ENCODE assay signal across 19 cellular contexts in genomic region chr6:42025790-42026311, GRCh38. TPM values are rescaled to one million over a fixed set of nuclear protein-coding genes. Genes with fewer than 3 reads are reported as not detected.
DNase-seq lines count a peak whose midpoint lies in the region; ATAC-seq, FAIRE-seq and TF ChIP-seq lines count a peak whose summit lies in the region.
"Had no signal": no experiment of that assay in that cellular context is flagged by ENCODE, and none has a peak within 500 bp of the region (broad histone marks: within the 10 kb centered on the region; RNA-seq: fewer than 3 reads in every experiment).

No MANE protein-coding gene starts in this region.

- H3K9ac ChIP-seq in GM12878 (ENCODE audit: control insufficient read depth, insufficient read depth, low read length) (0 out of 2 replicates have a peak overlapping the region, but pooled peaks have one; percentile 41), GM23248 (no peak overlapping the region)

- H3K4me3 Mint-ChIP-seq in activated naive CD4-positive, alpha-beta T cell treated with anti-CD3 and anti-CD28 coated beads, Interleukin-2, amount 10 ng/mL, durations not matched to agents 7 days and 5 days: no peak overlapping the region
- H3K4me3 Mint-ChIP-seq: mesothelial cell of epicardium had no signal

- CTCF ChIA-PET in activated naive CD4-positive, alpha-beta T cell treated with anti-CD3 and anti-CD28 coated beads, Interleukin-2, amount 10 ng/mL, durations not matched to agents 7 days and 5 days (lab: Charles Lee): no interaction called here
- CTCF ChIA-PET in GM12878 (lab: Yijun Ruan, JAX): interaction anchor here (0.8 to 2.7 kb wide), 11 partner anchors 14 to 224 kb away, joined by 3 to 12 read pairs (median 4); partner anchors contain the start of genes BYSL and MED20

- peak overlapping the region; percentile 42 for H3K27ac Mint-ChIP-seq in activated naive CD4-positive, alpha-beta T cell treated with anti-CD3 and anti-CD28 coated beads, Interleukin-2, amount 10 ng/mL, durations not matched to agents 7 days and 5 days
- H3K27ac Mint-ChIP-seq: mesothelial cell of epicardium had no signal

- TF ChIP-seq POLR2A in GM12878 (IDR thresholded peaks at IDR 0.05; ENCODE audit: low read depth, low read length): no peak

- H3K4me2 ChIP-seq in GM12878 (ENCODE audit: control insufficient read depth, insufficient read depth) (peak overlapping the region; percentile 92; the same call in 1 of the 2 replicates), GM23248 (ENCODE audit: unreplicated experiment) (no peak overlapping the region)

- H3K36me3 Mint-ChIP-seq in activated naive CD4-positive, alpha-beta T cell treated with anti-CD3 and anti-CD28 coated beads, Interleukin-2, amount 10 ng/mL, durations not matched to agents 7 days and 5 days: peaks cover 75% of the 10 kb centered on the region

- RAD21 ChIA-PET in GM12878 (lab: Charles Lee; ENCODE audit: unreplicated experiment): interaction anchor here (0.6 to 2.0 kb wide), 9 partner anchors 15 to 317 kb away, joined by 3 to 15 read pairs (median 3); partner anchors contain the start of gene CCND3

- H4K20me1 ChIP-seq in GM12878 (ENCODE audit: control insufficient read depth, insufficient read depth): no peaks in the 10 kb centered on the region
- H4K20me1 ChIP-seq in GM23248 (ENCODE audit: insufficient read depth): no peaks in the 10 kb centered on the region

- H2AFZ ChIP-seq in GM12878 (ENCODE audit: control insufficient read depth, low read depth, low read length) (peak overlapping the region; percentile 58), GM23248 (no peak overlapping the region)

- in situ Hi-C loops in GM12878 (cut with MboI) (no loop called here), GM23248 (cut with MboI) (loop anchor here (25.0 kb wide), 2 partner anchors 189 to 664 kb away; no protein-coding TSS in a partner anchor)

- no peaks in the 10 kb centered on the region for H3K27me3 Mint-ChIP-seq in activated naive CD4-positive, alpha-beta T cell treated with anti-CD3 and anti-CD28 coated beads, Interleukin-2, amount 10 ng/mL, durations not matched to agents 7 days and 5 days

- H3K27me3 ChIP-seq in GM12878 (replicated peaks in 1 of 2; ENCODE audit: control insufficient read depth in 2 of 2, insufficient read depth in 2 of 2, low read length in 1 of 2) (no peaks in the 10 kb centered on the region), GM23248 (replicated peaks; ENCODE audit: insufficient read depth) (no peaks in the 10 kb centered on the region)

- H3K9me3 ChIP-seq in GM12878 (replicated peaks; ENCODE audit: control insufficient read depth, insufficient read depth, low read length): no peaks in the 10 kb centered on the region; the same call in 2 of the 3 replicates
- no peaks in the 10 kb centered on the region for H3K9me3 ChIP-seq in GM23248 (ENCODE audit: low read depth)

- H3K36me3 ChIP-seq in GM12878 (ENCODE audit: control insufficient read depth in 2 of 2, insufficient read depth in 2 of 2, low read length in 1 of 2): no peaks in the 10 kb centered on the region
- no peaks in the 10 kb centered on the region for H3K36me3 ChIP-seq in GM23248 (ENCODE audit: low read depth)

- no TSS peak for BruUV-seq in GM12878 (replicated peaks; lab: Mats Ljungman, UMichigan)

- POLR2A ChIA-PET in GM12878 (lab: Charles Lee): interaction anchor here (0.7 to 2.2 kb wide), 5 partner anchors 9 to 92 kb away, joined by 3 to 9 read pairs (median 4); partner anchors contain the start of gene TAF8

- peaks cover 95% of the 10 kb centered on the region for H3K4me1 Mint-ChIP-seq in activated naive CD4-positive, alpha-beta T cell treated with anti-CD3 and anti-CD28 coated beads, Interleukin-2, amount 10 ng/mL, durations not matched to agents 7 days and 5 days

- SMC1A ChIA-PET in GM12878 (lab: Charles Lee; ENCODE audit: uncharacterized antibody, unreplicated experiment): interaction anchor here (0.9 to 2.6 kb wide), 6 partner anchors 14 to 178 kb away, joined by 3 to 11 read pairs (median 6); no protein-coding TSS in a partner anchor

- ATAC-seq in HG03135 (IDR thresholded peaks at IDR 0.05; ENCODE audit: unreplicated experiment) (peak; percentile 32), GM12878 (no peak)
- peak; percentile 3 for ATAC-seq in stimulated activated naive CD8-positive, alpha-beta T cell treated with anti-CD3 and anti-CD28 coated beads, Interleukin-15, Interleukin-2, amounts not matched to agents 100 U/mL and 50 U/mL, for 24 hours

- H3K9me2 ChIP-seq in GM23248 (ENCODE audit: insufficient read depth): no peaks in the 10 kb centered on the region

- TF ChIP-seq RAD21 in GM12878 (IDR thresholded peaks at IDR 0.05; ENCODE audit: insufficient read depth, low read depth, low read length): no peak

- H3K4me3 ChIP-seq in GM12878: no peak overlapping the region
- H3K4me3 ChIP-seq in GM23248: no peak overlapping the region

- 45% methylated on average over 9 of the region's 9 CpGs for WGBS in GM12878 (ENCODE audit: insufficient coverage, insufficient replicate concordance, low lambda C conversion rate, missing lambda C conversion rate)
- whole genome bisulfite sequencing in GM23248 (ENCODE audit: low coverage in 1 of 2, low lambda C conversion rate in 2 of 2, missing lambda C conversion rate in 2 of 2), 2 experiments: 77 to 86% methylated on average over 9 of the region's 9 CpGs

- intact Hi-C loops in GM12878 (cut with micrococcal nuclease; ENCODE audit: unreplicated experiment): loop anchor here (5.0 kb wide), 1 partner anchor 84 kb away; the partner anchor contains the start of gene CCND3

- peaks cover 65% of the 10 kb centered on the region for H3K4me1 ChIP-seq in GM12878 (ENCODE audit: control insufficient read depth, insufficient read depth, low read length)
- no peaks in the 10 kb centered on the region for H3K4me1 ChIP-seq in GM23248 (ENCODE audit: insufficient read depth)

- no peak for TF ChIP-seq EP300 in GM12878 (IDR thresholded peaks at IDR 0.05; ENCODE audit: borderline replicate concordance in 1 of 2, control insufficient read depth in 1 of 2, low read depth in 2 of 2, low read length in 2 of 2)

- TF ChIP-seq CTCF in GM12878 (IDR thresholded peaks at IDR 0.05 in 2 of 3, conservative IDR thresholded peaks at IDR 0.05 in 1 of 3; ENCODE audit: control insufficient read depth in 2 of 3, extremely low read depth in 1 of 3, insufficient read depth in 1 of 3, low read depth in 3 of 3, low read length in 3 of 3): no peak

- H3K27ac ChIP-seq in GM12878 (ENCODE audit: control insufficient read depth, insufficient read depth) (peak overlapping the region; percentile 77), GM23248 (no peak overlapping the region)
- H3K27ac ChIP-seq: RWPE1 had no signal

- H3F3A ChIP-seq in GM23248 (ENCODE audit: insufficient read depth): no peaks in the 10 kb centered on the region

- DNase-seq in activated naive CD4-positive, alpha-beta T cell treated with anti-CD3 and anti-CD28 coated beads, Interleukin-2, amount 10 ng/mL, durations not matched to agents 7 days and 5 days: no peak
- DNase-seq in activated naive CD4-positive, alpha-beta T cell (lab: John Stamatoyannopoulos, UW): no peak
- no peak for DNase-seq in GM12878 (ENCODE audit: low read depth, low spot score)
- DNase-seq in stimulated activated naive CD8-positive, alpha-beta T cell treated with anti-CD3 and anti-CD28 coated beads, Interleukin-15, Interleukin-2, amounts not matched to agents 100 U/mL and 50 U/mL, for 24 hours: no peak
- no peak for DNase-seq in GM23248
- no peak for DNase-seq in NCI-H2107 (lab: John Stamatoyannopoulos, UW)
- DNase-seq in activated CD8-positive, alpha-beta memory T cell treated with anti-CD3 and anti-CD28 coated beads, Interleukin-2, amount 50 U/mL, for 48 hours: no peak
- DNase-seq: DMS53; effector CD4-positive, alpha-beta T cell; NCI-H1417; NCI-H524; retina; stimulated activated CD4-positive, alpha-beta T cell treated with anti-CD3 and anti-CD28 coated beads, Interleukin-4, amount 100 ng/mL, for 1 hour; stimulated activated naive CD4-positive, alpha-beta T cell; T1000 had no signal

- no peak for FAIRE-seq in GM12878 (lab: Jason Lieb, UNC)
- FAIRE-seq: H54 had no signal

- no peaks in the 10 kb centered on the region for H3K9me3 Mint-ChIP-seq in activated naive CD4-positive, alpha-beta T cell treated with anti-CD3 and anti-CD28 coated beads, Interleukin-2, amount 10 ng/mL, durations not matched to agents 7 days and 5 days
- H3K9me3 Mint-ChIP-seq: mesothelial cell of epicardium had no signal

- H3K79me2 ChIP-seq in GM12878 (ENCODE audit: control insufficient read depth, insufficient read depth, low read length) (no peaks in the 10 kb centered on the region; the same call in 1 of the 2 replicates), GM23248 (ENCODE audit: insufficient read depth) (no peaks in the 10 kb centered on the region)

TF ChIP-seq in GM12878, 131 proteins besides CTCF, POLR2A, EP300 and RAD21 (continues in another document):
- no peak for TF ChIP-seq GABPA (IDR thresholded peaks at IDR 0.05; ENCODE audit: low read depth)
- no peak for TF ChIP-seq TBL1XR1 (IDR thresholded peaks at IDR 0.05; ENCODE audit: low read depth, low read length)
- TF ChIP-seq ZNF24 (IDR thresholded peaks at IDR 0.05): peak; percentile 94
- TF ChIP-seq HDAC6 (IDR thresholded peaks at IDR 0.05; ENCODE audit: unreplicated experiment): no peak

RNA-seq across cellular contexts. Expression of gene TAF8, which starts 24.5 kb away (rescaled TPM):
- total RNA-seq in GM12878 (2013; cell fraction: nucleolus; rRNA removed): 64.3 and 67.3 TPM in 2 replicates
- total RNA-seq in GM12878 (2014; rRNA removed) (14.6 and 22.8 TPM in 2 replicates), GM12878 (2014; rRNA removed; fragmentation: Illumina TruSeq; extraction: Trizol) (17.1 and 18.6 TPM in 2 replicates), GM12878 (2021) (24.2 and 26.2 TPM in 2 replicates)
- 7.1 TPM for polyA plus RNA-seq in GM12878 (2011; ENCODE audit: low read depth)
- polyA plus RNA-seq in GM12878 (2011; rRNA removed) (23.2 and 30.9 TPM in 2 replicates), GM12878 (2014; fragmentation: Illumina TruSeq; extraction: Trizol) (11.7 and 21.2 TPM in 2 replicates), GM12878 (2014; fragmentation: Nextera tagmentation; extraction: Ambion mirVana) (10 to 100 TPM; 17.5 to 25.5 TPM), GM12878 (2014; rRNA removed) (24.8 and 26.5 TPM in 2 replicates), GM12878 (2016; fragmentation: Nextera tagmentation; extraction: Ambion mirVana) (10 to 100 TPM; 11.7 to 15.3 TPM), GM23248 (2016; fragmentation: Nextera tagmentation; extraction: Ambion mirVana) (6.9 and 7.4 TPM in 2 replicates)
- polyA plus RNA-seq in GM12878 (2011; cell fraction: cytosol; rRNA removed): 32.8 and 45.3 TPM in 2 replicates
- 20.3 and 30.6 TPM in 2 replicates for polyA plus RNA-seq in GM12878 (2011; cell fraction: nucleus; rRNA removed)
- 10.2 and 12.2 TPM in 2 replicates for polyA plus RNA-seq in GM12878 (2012)
- 58.2 and 62.9 TPM in 2 replicates for polyA minus RNA-seq in GM12878 (2011; rRNA and poly(A)+ RNA removed)
- polyA minus RNA-seq in GM12878 (2011; cell fraction: cytosol; rRNA and poly(A)+ RNA removed): 12.7 and 14.0 TPM in 2 replicates
- 15.8 and 40.9 TPM in 2 replicates for polyA minus RNA-seq in GM12878 (2011; cell fraction: nucleus; rRNA and poly(A)+ RNA removed)
- 8.6 and 17.2 TPM in 2 replicates for total RNA-seq in GM23248 (2014; rRNA removed; shearing (Covaris generic))
